ENCODE assay signal across 23 cellular contexts in the genomic region with DNA sequence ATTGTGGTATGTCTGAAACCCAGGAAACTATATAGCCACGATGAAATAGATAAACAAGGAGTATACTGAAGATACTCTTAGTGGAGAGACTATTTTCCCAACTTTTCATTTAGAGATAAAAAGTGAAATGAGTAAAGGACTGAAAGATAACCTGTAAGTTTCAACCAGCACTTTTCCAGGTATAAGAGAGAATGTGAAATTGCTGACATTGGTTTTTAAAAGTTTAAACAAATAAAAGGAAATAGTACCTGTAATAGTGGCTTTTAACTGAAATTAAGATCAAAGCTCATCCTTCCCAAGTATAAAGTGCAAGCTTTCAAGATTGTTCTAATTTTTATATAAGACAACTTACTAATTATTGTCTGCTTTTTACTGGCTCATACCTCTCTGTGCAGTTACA.
"Had no signal": no experiment of that assay in that cellular context is flagged by ENCODE, and none has a peak within 500 bp of the region (broad histone marks: within the 10 kb centered on the region; RNA-seq: fewer than 3 reads in every experiment).

No MANE protein-coding gene starts in this region.

- H2AFZ ChIP-seq: hepatocyte, parathyroid adenoma had no signal

- H3K27me3 ChIP-seq: gastroesophageal sphincter, heart left ventricle, hepatocyte, testis, tibial artery had no signal

- H3K36me3 ChIP-seq: gastroesophageal sphincter, heart left ventricle, tibial artery had no signal

- H3K9me3 ChIP-seq: gastroesophageal sphincter, heart left ventricle, testis, tibial artery had no signal

- H3K79me2 ChIP-seq: hepatocyte, parathyroid adenoma had no signal

- H3K9ac ChIP-seq: parathyroid adenoma had no signal

- DNase-seq: cerebellar nuclear complex; effector CD8-positive, alpha-beta T cell; endodermal cell; erythroblast; foreskin fibroblast; heart left ventricle; kidney; natural killer cell; occipital lobe; stimulated activated CD4-positive, alpha-beta T cell treated with anti-CD3 and anti-CD28 coated beads, Interleukin-2, amount 100 ng/mL, for 24 hours; stimulated activated CD4-positive, alpha-beta T cell treated with anti-CD3 and anti-CD28 coated beads, Interleukin-4, amount 100 ng/mL, for 4 hours; stimulated activated naive CD8-positive, alpha-beta T cell treated with anti-CD3 and anti-CD28 coated beads, Interleukin-15, Interleukin-2, amounts not matched to agents 100 U/mL and 50 U/mL, for 24 hours; substantia nigra; testis; tibial artery had no signal

- H3K4me3 ChIP-seq: gastroesophageal sphincter, heart left ventricle, hepatocyte, lung, testis, tibial artery had no signal

- H3K4me2 ChIP-seq: hepatocyte had no signal

- ATAC-seq: gastroesophageal sphincter; heart left ventricle; left lobe of liver; natural killer cell; sciatic nerve; stimulated activated memory B cell treated with anti-CD40 and anti-IgM and Interleukin-4, amounts not matched to agents 10 μg/mL and 1 μg/mL and 100 μg/mL, for 72 hours; stimulated activated naive CD8-positive, alpha-beta T cell treated with anti-CD3 and anti-CD28 coated beads, Interleukin-15, Interleukin-2, amounts not matched to agents 100 U/mL and 50 U/mL, for 24 hours had no signal

- FAIRE-seq: colon, kidney had no signal

- H3K27ac ChIP-seq: gastroesophageal sphincter, heart left ventricle, hepatocyte, parathyroid adenoma, testis, tibial artery had no signal

- H3K4me1 ChIP-seq: parathyroid adenoma had no signal
